8 cellular contexts compared by ENCODE assay signal in the genomic region with DNA sequence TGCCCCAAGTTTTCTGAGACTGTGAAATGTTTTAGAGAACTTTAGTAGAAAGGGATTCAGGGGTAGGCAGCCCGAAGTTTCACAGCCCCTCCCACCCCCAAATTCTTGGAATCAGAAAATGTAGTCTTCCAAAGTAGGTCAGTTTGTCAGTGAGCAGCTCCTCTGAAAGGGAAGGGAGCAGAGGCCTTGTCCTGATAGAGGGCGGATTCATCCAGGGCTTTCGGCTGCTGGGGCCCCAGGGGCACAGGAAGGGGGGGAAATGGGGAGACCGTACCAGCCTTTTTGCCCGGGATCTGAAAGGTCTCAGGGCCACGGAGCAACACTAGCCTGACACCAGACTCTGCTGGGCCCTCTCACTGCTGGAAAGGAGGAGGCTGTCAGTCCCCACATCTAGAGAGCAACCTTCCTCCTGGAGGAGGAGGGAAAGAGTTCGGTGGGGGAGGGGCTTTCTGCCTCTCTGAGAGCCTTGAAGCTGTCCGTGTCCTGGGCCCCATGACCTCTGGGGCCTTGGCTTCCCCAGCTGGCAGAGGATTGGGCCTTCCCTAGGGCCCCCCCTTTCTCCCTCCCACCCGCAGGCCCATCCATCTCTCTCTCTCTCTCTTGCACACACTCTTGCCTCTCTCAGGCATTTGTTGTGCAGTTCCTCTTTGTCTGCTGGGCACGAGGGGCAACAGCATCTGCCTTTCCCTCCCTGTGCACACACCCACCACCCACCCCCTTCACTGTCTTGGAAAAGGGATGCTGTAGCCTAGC. TPM values are rescaled to one million over a fixed set of nuclear protein-coding genes. Genes with fewer than 3 reads are reported as not detected.
DNase-seq lines count a peak whose midpoint lies in the region; ATAC-seq, FAIRE-seq and TF ChIP-seq lines count a peak whose summit lies in the region.

TSS of gene IKZF4 (plus strand) at position 607 of the 753 bp plus-strand sequence. CDS start 451 bp downstream, outside the sequence.

- H3K27me3 ChIP-seq in AG04450 (ENCODE audit: control insufficient read depth, insufficient read depth, low read length) (no peaks in the 10 kb centered on the region), K562 (ENCODE audit: control insufficient read depth in 2 of 2, insufficient read depth in 2 of 2, low read length in 2 of 2) (no peaks in the 10 kb centered on the region)

- H3K36me3 ChIP-seq in K562 (ENCODE audit: control insufficient read depth, insufficient read depth, low read length): peaks cover 20% of the 10 kb centered on the region; the same call in 2 of the 3 replicates

- no peaks in the 10 kb centered on the region for H3K9me1 ChIP-seq in K562 (ENCODE audit: control insufficient read depth, insufficient read depth, low read length)

- peak within 1 kb of the TSS; percentile 80 for H2AFZ ChIP-seq in K562 (ENCODE audit: low read depth, low read length)

- DNase-seq in AG04450 (ENCODE audit: low read depth, low spot score) (no peak), NB4 (ENCODE audit: low read depth) (peak; percentile 45), K562 (ENCODE audit: extremely low read depth in 1 of 4, low spot score in 3 of 4) (peak; percentile 76 to 95 (median 81)), immature natural killer cell (no peak), NCI-H446 treated with DMSO at 0.1 percent for 48 hours (lab: John Stamatoyannopoulos, UW) (no peak), GM03348 (ENCODE audit: low spot score) (no peak)

- H3K4me1 Mint-ChIP-seq in immature natural killer cell: peaks cover 11 to 15% of the 10 kb centered on the region in 2 donors
- H3K4me1 Mint-ChIP-seq in stimulated activated memory B cell treated with anti-CD40 and anti-IgM and Interleukin-4, amounts not matched to agents 10 μg/mL and 1 μg/mL and 100 μg/mL, for 72 hours: peaks cover 15% of the 10 kb centered on the region

- in situ Hi-C loops in K562 (cut with MboI): loop anchor here (10.0 kb wide), 1 partner anchor 206 kb away; the partner anchor contains the start of genes ORMDL2 and SARNP

- H3K4me3 ChIP-seq in AG04450 (ENCODE audit: low read depth, low read length) (peak within 1 kb of the TSS; percentile 57), NB4 (ENCODE audit: low read depth, low read length) (no peak within 1 kb of the TSS), K562 (peak within 1 kb of the TSS; percentile 46)

- ATAC-seq in K562: peak; percentile 79
- ATAC-seq in stimulated activated memory B cell treated with anti-CD40 and anti-IgM and Interleukin-4, amounts not matched to agents 10 μg/mL and 1 μg/mL and 100 μg/mL, for 72 hours: peak; percentile 39
- no peak for ATAC-seq in HG02970 (IDR thresholded peaks at IDR 0.05; ENCODE audit: low FRiP score, unreplicated experiment)

- H3K9ac ChIP-seq in K562 (ENCODE audit: insufficient read depth in 1 of 2, low read depth in 2 of 2, low read length in 2 of 2): peak within 1 kb of the TSS; percentile 80 to 93

- CTCF ChIA-PET in AG04450 (lab: Charles Lee): interaction anchor here (0.6 to 4.2 kb wide), 3 partner anchors 9 to 26 kb away, joined by 3 to 25 read pairs (median 18); partner anchors contain the start of gene SUOX
- CTCF ChIA-PET in K562 (lab: Yijun Ruan, JAX; ENCODE audit: low intra/inter-chr PET ratio): no interaction called here

- no peak; the same call in 1 of the 2 replicates for TF ChIP-seq EP300 in K562 (IDR thresholded peaks at IDR 0.05; ENCODE audit: low read length)

- peaks cover 0 to 1% (median 0%) of the 10 kb centered on the region in 3 donors for H3K27me3 Mint-ChIP-seq in immature natural killer cell (ENCODE audit: low read depth in 3 of 3)
- no peaks in the 10 kb centered on the region for H3K27me3 Mint-ChIP-seq in stimulated activated memory B cell treated with anti-CD40 and anti-IgM and Interleukin-4, amounts not matched to agents 10 μg/mL and 1 μg/mL and 100 μg/mL, for 72 hours

- peak within 1 kb of the TSS in 5 of 6 donors; percentile 35 to 63 (median 40) for H3K27ac Mint-ChIP-seq in immature natural killer cell
- peak within 1 kb of the TSS; percentile 60 for H3K27ac Mint-ChIP-seq in stimulated activated memory B cell treated with anti-CD40 and anti-IgM and Interleukin-4, amounts not matched to agents 10 μg/mL and 1 μg/mL and 100 μg/mL, for 72 hours

- H4K20me1 ChIP-seq in K562 (replicated peaks; ENCODE audit: control insufficient read depth, insufficient read depth, low read length): no peaks in the 10 kb centered on the region

- H3K9me3 ChIP-seq in AG04450 (ENCODE audit: control insufficient read depth, insufficient read depth, low read length) (no peaks in the 10 kb centered on the region), K562 (replicated peaks; ENCODE audit: control insufficient read depth, insufficient read depth, low read depth, low read length) (no peaks in the 10 kb centered on the region)

- peaks cover 27 to 41% of the 10 kb centered on the region in 2 experiments for H3K4me1 ChIP-seq in K562 (replicated peaks in 1 of 2; ENCODE audit: control insufficient read depth in 2 of 2, insufficient read depth in 2 of 2, low read length in 2 of 2)

- BruUV-seq in K562 (replicated peaks; lab: Mats Ljungman, UMichigan): TSS peak; percentile 51

- intact Hi-C loops in K562 (cut with micrococcal nuclease): loop anchor here (1.0 to 2.0 kb wide), 3 partner anchors 13 to 48 kb away; partner anchors contain the start of gene SUOX

- 0 out of 4 replicates have a peak, but pooled peaks of 1 of the 2 experiments have one; percentile 7 for TF ChIP-seq RAD21 in K562 (CRISPR knock-in tag; conservative IDR thresholded peaks at IDR 0.05 in 1 of 2, IDR thresholded peaks at IDR 0.05 in 1 of 2)

- POLR2A ChIA-PET in AG04450 (lab: Yijun Ruan, JAX): interaction anchor here (0.6 to 2.9 kb wide), 9 partner anchors 9 to 1829 kb away, joined by 3 to 20 read pairs (median 4); partner anchors contain the start of genes PA2G4, RAB5B and SUOX
- POLR2A ChIA-PET in K562 (lab: Yijun Ruan, JAX): interaction anchor here (0.5 to 4.0 kb wide), 12 partner anchors 10 to 594 kb away, joined by 3 to 28 read pairs (median 4); partner anchors contain the start of genes PA2G4, RAB5B and SUOX

- peak within 1 kb of the TSS; percentile 57 for H3K27ac ChIP-seq in AG04450 (ENCODE audit: low read depth, low read length)
- H3K27ac ChIP-seq in K562 (ENCODE audit: extremely low read depth, low read depth, low read length): peak within 1 kb of the TSS; percentile 82

- TF ChIP-seq POLR2A in NB4 (IDR thresholded peaks at IDR 0.05; ENCODE audit: extremely low read depth, insufficient read length) (no peak), K562 (conservative IDR thresholded peaks at IDR 0.05) (no peak; the same call in 1 of the 2 replicates)

- no peak for TF ChIP-seq CTCF in AG04450 (IDR thresholded peaks at IDR 0.05; ENCODE audit: low read depth, low read length)
- no peak for TF ChIP-seq CTCF in NB4 (IDR thresholded peaks at IDR 0.05; ENCODE audit: low read depth, low read length)
- TF ChIP-seq CTCF in K562 (IDR thresholded peaks at IDR 0.05 in 2 of 3, conservative IDR thresholded peaks at IDR 0.05 in 1 of 3; ENCODE audit: insufficient read depth in 2 of 3, low read depth in 1 of 3, low read length in 3 of 3): no peak

- 3% methylated on average over 8 of the region's 10 CpGs for WGBS in K562 (ENCODE audit: insufficient coverage, low coverage, missing lambda C conversion rate)

- H3K79me2 ChIP-seq in K562 (ENCODE audit: control insufficient read depth, insufficient read depth, low read length): peaks cover 55% of the 10 kb centered on the region

- peak; percentile 86 for FAIRE-seq in K562 (lab: Jason Lieb, UNC)

- peak within 1 kb of the TSS; percentile 92 for H3K4me2 ChIP-seq in K562 (ENCODE audit: insufficient read depth, low read length)

- H3K36me3 Mint-ChIP-seq in immature natural killer cell: peaks cover 0 to 12% (median 8%) of the 10 kb centered on the region in 3 donors
- H3K36me3 Mint-ChIP-seq in stimulated activated memory B cell treated with anti-CD40 and anti-IgM and Interleukin-4, amounts not matched to agents 10 μg/mL and 1 μg/mL and 100 μg/mL, for 72 hours: peaks cover 4% of the 10 kb centered on the region

- peak within 1 kb of the TSS; percentile 5 to 74 (median 64) for H3K4me3 Mint-ChIP-seq in immature natural killer cell
- H3K4me3 Mint-ChIP-seq in stimulated activated memory B cell treated with anti-CD40 and anti-IgM and Interleukin-4, amounts not matched to agents 10 μg/mL and 1 μg/mL and 100 μg/mL, for 72 hours: peak within 1 kb of the TSS; percentile 42

- no peaks in the 10 kb centered on the region for H3K9me3 Mint-ChIP-seq in immature natural killer cell
- H3K9me3 Mint-ChIP-seq in stimulated activated memory B cell treated with anti-CD40 and anti-IgM and Interleukin-4, amounts not matched to agents 10 μg/mL and 1 μg/mL and 100 μg/mL, for 72 hours: no peaks in the 10 kb centered on the region

TF ChIP-seq in K562, 482 proteins besides CTCF, POLR2A, EP300 and RAD21 (continues in another document):
- TF ChIP-seq RB1 (IDR thresholded peaks at IDR 0.05; ENCODE audit: low read depth) (peak; percentile 35; the same call in 1 of the 2 replicates), SAP30 (IDR thresholded peaks at IDR 0.05; ENCODE audit: borderline replicate concordance, insufficient read depth, low read depth, low read length, poor library complexity, severe bottlenecking) (peak; percentile 31)
- TF ChIP-seq, protein P1, sequence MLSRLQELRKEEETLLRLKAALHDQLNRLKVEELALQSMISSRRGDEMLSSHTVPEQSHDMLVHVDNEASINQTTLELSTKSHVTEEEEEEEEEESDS (CRISPR knock-in tag; IDR thresholded peaks at IDR 0.05): no peak

RNA-seq across cellular contexts. Expression of gene IKZF4, which starts in this region (rescaled TPM):
- polyA plus RNA-seq in AG04450 (2011; rRNA removed) (3.9 and 4.7 TPM in 2 replicates), K562 (2011; rRNA removed) (6.7 and 8.2 TPM in 2 replicates), K562 (2014; fragmentation: Illumina TruSeq; extraction: Trizol) (13.5 and 16.0 TPM in 2 replicates), K562 (2014; fragmentation: Nextera tagmentation; extraction: Ambion mirVana) (1 to 10 TPM; 2.8 to 3.6 TPM), K562 (2014; rRNA removed) (6.4 and 10.2 TPM in 2 replicates), immature natural killer cell (1 to 10 TPM in 1 of 3 donors, not detected in 2; 1.0 TPM)
- 5.3 and 7.0 TPM in 2 replicates for polyA minus RNA-seq in AG04450 (2011; rRNA and poly(A)+ RNA removed)
- total RNA-seq in K562 (2011; cell fraction: chromatin; rRNA removed; ENCODE audit: low replicate concordance): 32.0 and 35.8 TPM in 2 replicates
- 14.9 and 21.0 TPM in 2 replicates for total RNA-seq in K562 (2011; cell fraction: nucleolus; rRNA removed)
- 29.4 and 36.0 TPM in 2 replicates for total RNA-seq in K562 (2011; cell fraction: nucleoplasm; rRNA removed)
- total RNA-seq in K562 (2014; rRNA removed) (1.9 and 3.9 TPM in 2 replicates), K562 (2014; rRNA removed; fragmentation: Illumina TruSeq; extraction: Trizol) (2.8 TPM in 2 replicates), K562 (2015; rRNA removed; fragmentation: Illumina TruSeq; extraction: Trizol) (3.6 and 4.6 TPM in 2 replicates), K562 (2021) (16.0 and 16.3 TPM in 2 replicates)
- polyA plus RNA-seq in K562 (2011; cell fraction: cytosol; rRNA removed): 7.7 and 10.7 TPM in 2 replicates
- polyA plus RNA-seq in K562 (2011; cell fraction: nucleus; rRNA removed): 19.0 and 35.6 TPM in 2 replicates
- 9.7 and 17.3 TPM in 2 replicates for polyA plus RNA-seq in K562 (2012)
- 8.0 and 8.6 TPM in 2 replicates for polyA minus RNA-seq in K562 (2011; rRNA and poly(A)+ RNA removed)
- polyA minus RNA-seq in K562 (2011; cell fraction: cytosol; rRNA and poly(A)+ RNA removed): 10.7 and 13.7 TPM in 2 replicates
- polyA minus RNA-seq in K562 (2011; cell fraction: nucleus; rRNA and poly(A)+ RNA removed): 5.8 and 6.8 TPM in 2 replicates

Comparison
In these comparisons a context has a peak if more than half of its experiments do, and no peak if none do; other contexts are left out.
1. DNase-seq: peak in NB4 (single experiment) and K562 (4 of 4); none in AG04450 (single experiment), immature natural killer cell (0 of 3), NCI-H446 treated with DMSO at 0.1 percent for 48 hours (single experiment) and GM03348 (single experiment).